ENCODE assay signal across 25 cellular contexts in the genomic region with DNA sequence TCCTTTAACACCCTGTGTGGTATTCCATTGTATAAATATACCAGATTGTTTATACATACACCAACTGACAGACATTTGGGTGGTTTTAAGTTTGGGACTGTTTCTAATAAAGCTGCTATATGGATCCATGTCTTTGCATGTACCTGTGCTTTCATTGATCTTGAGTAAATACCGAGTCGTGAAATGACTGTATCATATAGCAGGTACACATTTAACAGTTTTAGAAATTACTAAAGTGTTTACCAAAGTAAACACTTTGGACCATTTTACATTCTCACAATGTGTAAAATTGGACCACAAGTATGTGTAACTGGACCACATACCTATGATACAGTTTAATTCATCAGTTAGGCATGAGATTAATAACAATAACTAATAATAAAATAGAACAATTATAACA.
"Had no signal": no experiment of that assay in that cellular context is flagged by ENCODE, and none has a peak within 500 bp of the region (broad histone marks: within the 10 kb centered on the region; RNA-seq: fewer than 3 reads in every experiment).

No MANE protein-coding gene starts in this region.

- DNase-seq: activated CD4-positive, alpha-beta memory T cell treated with anti-CD3 and anti-CD28 coated beads, Interleukin-2, amount 10 ng/mL, durations not matched to agents 7 days and 5 days; activated CD4-positive, alpha-beta T cell treated with anti-CD3 and anti-CD28 coated beads for 1 hour; activated CD4-positive, alpha-beta T cell treated with anti-CD3 and anti-CD28 coated beads for 4 hours; activated CD4-positive, alpha-beta T cell treated with anti-CD3 and anti-CD28 coated beads, Interleukin-2, amount 10 ng/mL, durations not matched to agents 7 days and 5 days; activated CD4-positive, alpha-beta T cell treated with anti-CD3 and anti-CD28 coated beads, Interleukin-2, amount 50 U/mL, for 4 hours; activated effector memory CD4-positive, alpha-beta T cell treated with Interleukin-2 at 50 U/mL for 16 hours; activated gamma-delta T cell treated with Interleukin-2 at 50 U/mL for 16 hours; activated naive CD4-positive, alpha-beta T cell treated with Interleukin-2 at 50 U/mL for 16 hours; activated naive CD8-positive, alpha-beta T cell treated with anti-CD3 and anti-CD28 coated beads for 36 hours; activated naive CD8-positive, alpha-beta T cell treated with anti-CD3 and anti-CD28 coated beads, Interleukin-2, amount 50 U/mL, for 24 hours; activated T-cell treated with anti-CD3 and anti-CD28 coated beads, Interleukin-2, amount 50 U/mL, for 4 hours; adrenal gland; amygdala; aorta; body of pancreas; caudate nucleus; effector CD8-positive, alpha-beta T cell; endodermal cell; foreskin fibroblast; head of caudate nucleus; T-cell had no signal

- H3K27me3 Mint-ChIP-seq: activated CD4-positive, alpha-beta memory T cell treated with anti-CD3 and anti-CD28 coated beads, Interleukin-2, amount 10 ng/mL, durations not matched to agents 7 days and 5 days; activated CD4-positive, alpha-beta T cell treated with anti-CD3 and anti-CD28 coated beads, Interleukin-2, amount 10 ng/mL, durations not matched to agents 7 days and 5 days; activated naive CD4-positive, alpha-beta T cell treated with anti-CD3 and anti-CD28 coated beads, Interleukin-2, amount 50 U/mL, for 24 hours; activated naive CD8-positive, alpha-beta T cell treated with anti-CD3 and anti-CD28 coated beads for 36 hours; activated naive CD8-positive, alpha-beta T cell treated with anti-CD3 and anti-CD28 coated beads, Interleukin-2, amount 50 U/mL, for 24 hours; activated T-helper 17 cell treated with anti-CD3 and anti-CD28 coated beads, Interleukin-2, amount 50 U/mL, for 72 hours; T-cell had no signal

- H3K27me3 ChIP-seq: adrenal gland, body of pancreas had no signal

- H3K4me3 ChIP-seq: adrenal gland, body of pancreas had no signal

- H3K4me1 Mint-ChIP-seq: activated CD4-positive, alpha-beta memory T cell treated with anti-CD3 and anti-CD28 coated beads, Interleukin-2, amount 10 ng/mL, durations not matched to agents 7 days and 5 days; activated CD4-positive, alpha-beta T cell treated with anti-CD3 and anti-CD28 coated beads, Interleukin-2, amount 10 ng/mL, durations not matched to agents 7 days and 5 days; activated naive CD4-positive, alpha-beta T cell treated with anti-CD3 and anti-CD28 coated beads, Interleukin-2, amount 50 U/mL, for 24 hours; activated naive CD8-positive, alpha-beta T cell treated with anti-CD3 and anti-CD28 coated beads for 36 hours; activated naive CD8-positive, alpha-beta T cell treated with anti-CD3 and anti-CD28 coated beads, Interleukin-2, amount 50 U/mL, for 24 hours; activated T-helper 17 cell treated with anti-CD3 and anti-CD28 coated beads, Interleukin-2, amount 50 U/mL, for 72 hours; endodermal cell had no signal

- H3K4me1 ChIP-seq: adrenal gland, body of pancreas had no signal

- H3K36me3 ChIP-seq: adrenal gland had no signal

- H3K9me3 Mint-ChIP-seq: activated CD4-positive, alpha-beta memory T cell treated with anti-CD3 and anti-CD28 coated beads, Interleukin-2, amount 10 ng/mL, durations not matched to agents 7 days and 5 days; activated CD4-positive, alpha-beta T cell treated with anti-CD3 and anti-CD28 coated beads, Interleukin-2, amount 10 ng/mL, durations not matched to agents 7 days and 5 days; activated naive CD4-positive, alpha-beta T cell treated with anti-CD3 and anti-CD28 coated beads, Interleukin-2, amount 50 U/mL, for 24 hours; activated naive CD8-positive, alpha-beta T cell treated with anti-CD3 and anti-CD28 coated beads for 36 hours; activated T-cell treated with anti-CD3 and anti-CD28 coated beads, Interleukin-2, amount 50 U/mL, for 4 hours; activated T-helper 17 cell treated with anti-CD3 and anti-CD28 coated beads, Interleukin-2, amount 50 U/mL, for 72 hours; T-cell; T-helper 1 cell treated with Interleukin-12 subunit alpha and Interleukin-12 subunit beta and Interleukin-4 antibody, amounts not matched to agents 30 μg/mL and 1 μg/mL, for 36 hours had no signal

- H3K36me3 Mint-ChIP-seq: activated naive CD8-positive, alpha-beta T cell treated with anti-CD3 and anti-CD28 coated beads for 36 hours had no signal

- H3K27ac ChIP-seq: adrenal gland, body of pancreas had no signal

- H3K4me3 Mint-ChIP-seq: activated CD4-positive, alpha-beta memory T cell treated with anti-CD3 and anti-CD28 coated beads, Interleukin-2, amount 10 ng/mL, durations not matched to agents 7 days and 5 days; activated CD4-positive, alpha-beta T cell treated with anti-CD3 and anti-CD28 coated beads, Interleukin-2, amount 10 ng/mL, durations not matched to agents 7 days and 5 days; activated naive CD4-positive, alpha-beta T cell treated with anti-CD3 and anti-CD28 coated beads, Interleukin-2, amount 50 U/mL, for 24 hours; activated naive CD8-positive, alpha-beta T cell treated with anti-CD3 and anti-CD28 coated beads for 36 hours; activated naive CD8-positive, alpha-beta T cell treated with anti-CD3 and anti-CD28 coated beads, Interleukin-2, amount 50 U/mL, for 24 hours; activated T-cell treated with anti-CD3 and anti-CD28 coated beads, Interleukin-2, amount 50 U/mL, for 4 hours; activated T-helper 17 cell treated with anti-CD3 and anti-CD28 coated beads, Interleukin-2, amount 50 U/mL, for 72 hours; endodermal cell; T-cell; T-helper 1 cell treated with Interleukin-12 subunit alpha and Interleukin-12 subunit beta and Interleukin-4 antibody, amounts not matched to agents 30 μg/mL and 1 μg/mL, for 36 hours had no signal

- H3K9me3 ChIP-seq: adrenal gland, body of pancreas had no signal

- ATAC-seq: activated naive CD8-positive, alpha-beta T cell treated with anti-CD3 and anti-CD28 coated beads, Interleukin-2, amount 50 U/mL, for 24 hours; activated T-cell treated with anti-CD3 and anti-CD28 coated beads, Interleukin-2, amount 50 U/mL, for 4 hours; activated T-helper 17 cell treated with anti-CD3 and anti-CD28 coated beads, Interleukin-2, amount 50 U/mL, for 72 hours; body of pancreas; esophagus mucosa; T-cell had no signal

- H3K27ac Mint-ChIP-seq: activated CD4-positive, alpha-beta memory T cell treated with anti-CD3 and anti-CD28 coated beads, Interleukin-2, amount 10 ng/mL, durations not matched to agents 7 days and 5 days; activated CD4-positive, alpha-beta T cell treated with anti-CD3 and anti-CD28 coated beads, Interleukin-2, amount 10 ng/mL, durations not matched to agents 7 days and 5 days; activated naive CD4-positive, alpha-beta T cell treated with anti-CD3 and anti-CD28 coated beads, Interleukin-2, amount 50 U/mL, for 24 hours; activated naive CD8-positive, alpha-beta T cell treated with anti-CD3 and anti-CD28 coated beads for 36 hours; activated naive CD8-positive, alpha-beta T cell treated with anti-CD3 and anti-CD28 coated beads, Interleukin-2, amount 50 U/mL, for 24 hours; activated T-helper 17 cell treated with anti-CD3 and anti-CD28 coated beads, Interleukin-2, amount 50 U/mL, for 72 hours; endodermal cell; T-cell; T-helper 1 cell treated with Interleukin-12 subunit alpha and Interleukin-12 subunit beta and Interleukin-4 antibody, amounts not matched to agents 30 μg/mL and 1 μg/mL, for 36 hours had no signal
